8 cellular contexts compared by ENCODE assay signal in the genomic region with DNA sequence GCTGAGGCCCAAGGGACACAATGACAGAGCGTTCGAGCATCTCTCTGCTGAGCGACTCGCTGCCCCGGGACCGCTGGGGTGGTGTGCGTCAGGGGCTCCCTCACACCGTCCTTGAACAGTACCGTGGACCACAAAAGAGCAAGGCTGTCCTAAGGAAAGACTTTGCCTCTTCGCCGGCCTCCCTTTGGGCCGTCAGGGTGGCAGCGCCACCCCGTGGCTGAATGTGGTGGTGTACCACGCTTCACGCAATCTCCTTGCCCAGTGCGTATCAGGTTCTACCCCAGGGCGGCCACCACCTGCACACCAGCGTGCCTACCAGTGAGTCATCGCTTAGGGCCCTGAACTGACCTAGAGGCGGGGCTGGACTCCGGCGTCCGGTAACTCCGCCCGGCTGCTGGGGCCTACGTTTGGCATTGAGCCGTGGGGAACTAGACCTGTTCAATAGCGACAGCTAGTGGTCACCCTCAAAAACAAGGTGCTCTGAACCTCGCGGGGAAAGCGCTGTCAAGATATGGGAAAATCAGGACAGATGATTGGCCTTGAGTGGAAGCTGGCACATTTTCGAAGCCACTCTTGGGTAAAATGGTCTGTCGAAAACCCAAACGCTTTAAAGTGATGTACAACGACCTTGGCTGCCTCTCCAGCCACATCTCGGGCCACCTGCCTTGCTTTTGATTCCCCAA. TPM values are rescaled to one million over a fixed set of nuclear protein-coding genes. Genes with fewer than 3 reads are reported as not detected.
DNase-seq lines count a peak whose midpoint lies in the region; ATAC-seq and TF ChIP-seq lines count a peak whose summit lies in the region.

No MANE protein-coding gene starts in this region.

- no peak for TF ChIP-seq EP300 in stomach (IDR thresholded peaks at IDR 0.05)

- no peak overlapping the region for H3K9ac ChIP-seq in neural progenitor cell

- H3K27me3 ChIP-seq in neural progenitor cell (peaks cover 32% of the 10 kb centered on the region), stomach (no peaks in the 10 kb centered on the region)

- H3K4me3 Mint-ChIP-seq in neural progenitor cell, result peak overlapping the region; percentile 80

- H3K27me3 Mint-ChIP-seq in neural progenitor cell (ENCODE audit: insufficient read depth, low read depth), result no peaks in the 10 kb centered on the region

- WGBS in stomach, 5 donors, result 9 to 21% (median 12%) methylated on average over 25 to 37 of the region's 37 CpGs

- TF ChIP-seq CTCF in foreskin fibroblast (IDR thresholded peaks at IDR 0.05; ENCODE audit: low read depth, low read length) (peak; percentile 77), neural progenitor cell (IDR thresholded peaks at IDR 0.05) (peak; percentile 97), stomach (IDR thresholded peaks at IDR 0.05) (peak in 6 of 7 experiments; percentile 79 to 99 (median 91))

- intact Hi-C loops in stomach (cut with DNase I; ENCODE audit: low total_unique reads), result no loop called here

- no peaks in the 10 kb centered on the region for H4K20me1 ChIP-seq in neural progenitor cell (ENCODE audit: low read depth)

- H3K4me3 ChIP-seq in foreskin fibroblast (ENCODE audit: low read depth in 1 of 2, low read length in 2 of 2) (peak overlapping the region in 1 of 2 donors; percentile 34), neural progenitor cell (peak overlapping the region; percentile 37), stomach (peak overlapping the region; percentile 28 to 29 (median 28))

- peaks cover 9% of the 10 kb centered on the region for H3K4me1 Mint-ChIP-seq in neural progenitor cell

- peaks cover 6% of the 10 kb centered on the region for H3F3A ChIP-seq in neural progenitor cell (ENCODE audit: low read depth)

- H3K9me3 Mint-ChIP-seq in neural progenitor cell, result no peaks in the 10 kb centered on the region

- no peaks in the 10 kb centered on the region for H3K36me3 Mint-ChIP-seq in neural progenitor cell

- peak overlapping the region; percentile 71 for H2AFZ ChIP-seq in neural progenitor cell (replicated peaks)

- DNase-seq in 8988T, result peak; percentile 80
- peak; percentile 91 for DNase-seq in RKO (ENCODE audit: low spot score)
- peak; percentile 94 for DNase-seq in activated effector memory CD4-positive, alpha-beta T cell treated with anti-CD3 and anti-CD28 coated beads, Interleukin-2, amount 50 U/mL, for 16 hours
- peak; percentile 89 to 94 for DNase-seq in foreskin fibroblast
- DNase-seq in neural progenitor cell (ENCODE audit: low spot score), result peak; percentile 95
- DNase-seq in stomach, result peak; percentile 96

- no peak for TF ChIP-seq POLR2A in stomach (IDR thresholded peaks at IDR 0.05)

- H3K9me3 ChIP-seq in neural progenitor cell (ENCODE audit: low read depth) (no peaks in the 10 kb centered on the region), stomach (no peaks in the 10 kb centered on the region)

- H3K4me1 ChIP-seq in neural progenitor cell (no peaks in the 10 kb centered on the region), stomach (peaks cover 0 to 25% (median 10%) of the 10 kb centered on the region in 4 donors)

- no peak overlapping the region for H3K27ac Mint-ChIP-seq in neural progenitor cell

- H3K4me2 ChIP-seq in neural progenitor cell, result peak overlapping the region; percentile 70

- ATAC-seq in GM18907 (IDR thresholded peaks at IDR 0.05; ENCODE audit: unreplicated experiment), result peak; percentile 82
- ATAC-seq in HG03139 (IDR thresholded peaks at IDR 0.05; ENCODE audit: unreplicated experiment), result peak; percentile 74

- H3K79me2 ChIP-seq in neural progenitor cell (ENCODE audit: low read depth), result no peaks in the 10 kb centered on the region

- H3K27ac ChIP-seq in neural progenitor cell (no peak overlapping the region), stomach (peak overlapping the region; percentile 5 to 68 (median 58))

- H3K36me3 ChIP-seq in neural progenitor cell (no peaks in the 10 kb centered on the region), stomach (no peaks in the 10 kb centered on the region)

RNA-seq across cellular contexts. Expression of a gene that starts 8.1 kb away (rescaled TPM):
- total RNA-seq in neural progenitor cell (ENCODE audit: low replicate concordance), result not detected in 2 replicates
- total RNA-seq in stomach, result 1 to 10 TPM in 4 of 5 donors, not detected in 1; 2.2 to 9.6 (median 3.4) TPM
- 1 to 10 TPM; 2.2 to 6.7 (median 2.6) TPM for polyA plus RNA-seq in stomach

RNA-seq across cellular contexts. Expression of a gene that starts 36.6 kb away (rescaled TPM):
- 6.9 and 7.7 TPM in 2 replicates for total RNA-seq in neural progenitor cell (ENCODE audit: low replicate concordance)
- 1 to 10 TPM in 2 of 5 donors, under 1 TPM in 2, not detected in 1; 0.72 to 3.6 (median 2.0) TPM for total RNA-seq in stomach
- 1 to 10 TPM; 1.3 to 1.8 (median 1.5) TPM for polyA plus RNA-seq in stomach

RNA-seq across cellular contexts. Expression of a gene that starts 43.1 kb away (rescaled TPM):
- not detected in 2 replicates for total RNA-seq in neural progenitor cell (ENCODE audit: low replicate concordance)
- total RNA-seq in stomach, result 1 to 10 TPM in 3 of 5 donors, not detected in 2; 2.0 to 2.9 (median 2.3) TPM
- 10 to 100 TPM in 1 of 3 donors, 1 to 10 TPM in 2; 1.5 to 14.0 (median 4.7) TPM for polyA plus RNA-seq in stomach

RNA-seq across cellular contexts. Expression of a gene that starts 58.2 kb away (rescaled TPM):
- 0.34 and 3.3 TPM in 2 replicates for total RNA-seq in neural progenitor cell (ENCODE audit: low replicate concordance)
- total RNA-seq in stomach, result 10 to 100 TPM; 11.6 to 64.8 (median 33.5) TPM
- polyA plus RNA-seq in stomach, result 10 to 100 TPM; 19.5 to 27.8 (median 25.2) TPM
